In genomic region chr17:337022-337420, GRCh38 we compare ENCODE assay signal across 1 cellular context.
TF ChIP-seq lines count a peak whose summit lies in the region.

No MANE protein-coding gene starts in this region.

TF ChIP-seq in HepG2, 621 proteins besides CTCF, POLR2A, EP300 and RAD21:
- no peak for TF ChIP-seq ATF3 (CRISPR knock-in tag; IDR thresholded peaks at IDR 0.05)
- no peak for TF ChIP-seq PHF20 (CRISPR knock-in tag; IDR thresholded peaks at IDR 0.05)
- no peak for TF ChIP-seq BCL3 (CRISPR knock-in tag; IDR thresholded peaks at IDR 0.05)
- no peak for TF ChIP-seq ZC3H4 (CRISPR knock-in tag; IDR thresholded peaks at IDR 0.05; ENCODE audit: borderline replicate concordance)
- no peak for TF ChIP-seq ZNF775 (CRISPR knock-in tag; IDR thresholded peaks at IDR 0.05; ENCODE audit: borderline replicate concordance)
- TF ChIP-seq FUBP1 (CRISPR knock-in tag; IDR thresholded peaks at IDR 0.05; ENCODE audit: borderline replicate concordance): no peak
- TF ChIP-seq ZNF263 (CRISPR knock-in tag; IDR thresholded peaks at IDR 0.05): no peak
- TF ChIP-seq PTBP1 (IDR thresholded peaks at IDR 0.05; ENCODE audit: low read depth, low read length, poor library complexity, severe bottlenecking): no peak
- TF ChIP-seq ZNF256 (CRISPR knock-in tag; conservative IDR thresholded peaks at IDR 0.05): no peak
- no peak for TF ChIP-seq ZNF713 (CRISPR knock-in tag; IDR thresholded peaks at IDR 0.05)
- TF ChIP-seq CHD4 (IDR thresholded peaks at IDR 0.05; ENCODE audit: borderline replicate concordance, low read length): no peak
- no peak for TF ChIP-seq SRSF4 (IDR thresholded peaks at IDR 0.05; ENCODE audit: low read depth, low read length, poor library complexity, severe bottlenecking)
- TF ChIP-seq SPEN (CRISPR knock-in tag; IDR thresholded peaks at IDR 0.05; ENCODE audit: low read depth): no peak
- no peak for TF ChIP-seq DMTF1 (CRISPR knock-in tag; IDR thresholded peaks at IDR 0.05)
- no peak for TF ChIP-seq ZNF841 (CRISPR knock-in tag; IDR thresholded peaks at IDR 0.05; ENCODE audit: borderline replicate concordance)
- no peak for TF ChIP-seq ZBED4 (CRISPR knock-in tag; IDR thresholded peaks at IDR 0.05; ENCODE audit: borderline replicate concordance)
- no peak for TF ChIP-seq RBFOX2 (IDR thresholded peaks at IDR 0.05; ENCODE audit: low read depth, low read length)
- TF ChIP-seq TBX2 (CRISPR knock-in tag; IDR thresholded peaks at IDR 0.05; ENCODE audit: borderline replicate concordance): no peak
- no peak for TF ChIP-seq SRSF9 (IDR thresholded peaks at IDR 0.05; ENCODE audit: borderline replicate concordance, insufficient read depth, low read depth, low read length, poor library complexity, severe bottlenecking)
- no peak for TF ChIP-seq ZNF296 (CRISPR knock-in tag; conservative IDR thresholded peaks at IDR 0.05)
